8 cellular contexts compared by ENCODE assay signal in the genomic region with DNA sequence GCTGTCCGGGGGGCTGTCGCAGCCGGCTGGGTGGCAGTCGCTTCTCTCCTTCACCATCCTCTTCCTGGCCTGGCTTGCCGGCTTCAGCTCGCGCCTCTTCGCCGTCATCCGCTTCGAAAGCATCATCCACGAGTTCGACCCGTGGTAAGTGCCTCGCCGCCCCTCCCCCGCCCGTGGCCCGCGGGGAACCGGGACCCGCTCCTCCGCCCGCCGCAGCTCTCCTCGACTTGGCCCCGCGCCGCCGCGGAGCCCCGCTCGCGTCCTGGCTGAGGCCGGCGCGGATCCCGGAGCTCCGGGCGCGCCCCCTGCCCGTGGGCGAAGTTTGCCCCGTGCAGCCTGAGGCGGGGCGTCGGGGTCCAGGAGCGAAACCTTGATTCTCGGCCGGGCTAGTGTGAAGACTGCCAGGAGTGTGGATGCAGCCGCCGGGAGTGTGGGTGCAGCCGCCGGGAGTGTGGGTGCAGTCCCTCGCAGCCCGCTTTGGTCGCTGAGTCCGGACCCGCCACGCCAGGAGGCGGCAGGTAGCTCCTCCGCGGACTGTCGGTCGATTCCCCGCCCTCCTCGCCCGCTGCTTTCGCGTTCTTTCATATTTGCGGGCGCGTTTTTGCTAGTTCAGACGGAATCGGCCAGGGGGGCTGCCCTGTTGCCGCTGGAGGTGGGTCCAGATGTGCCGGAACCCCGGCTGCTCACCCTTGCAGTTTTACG. TPM values are rescaled to one million over a fixed set of nuclear protein-coding genes. Genes with fewer than 3 reads are reported as not detected.
A peak's percentile ranks its signal among the peaks of the same experiment; 100 is the strongest.
DNase-seq lines count a peak whose midpoint lies in the region; ATAC-seq and TF ChIP-seq lines count a peak whose summit lies in the region.

No MANE protein-coding gene starts in this region.

- H3K4me1 Mint-ChIP-seq in Calu3 (ENCODE audit: low read depth, unreplicated experiment), result peaks cover 10% of the 10 kb centered on the region

- peak overlapping the region; percentile 99 for H3K27ac ChIP-seq in KOPT-K1 (ENCODE audit: low read depth, low read length, poor library complexity, severe bottlenecking)
- H3K27ac ChIP-seq in mesodermal cell (ENCODE audit: low read depth, low read length, severe bottlenecking), result peak overlapping the region; percentile 99

- H3K9me3 Mint-ChIP-seq in Calu3 (ENCODE audit: low read depth, unreplicated experiment), result no peaks in the 10 kb centered on the region

- CTCF ChIA-PET in Calu3 (lab: Charles Lee), result interaction anchor here (0.5 to 1.4 kb wide), 5 partner anchors 9 to 401 kb away, joined by 3 to 5 read pairs (median 4); no protein-coding TSS in a partner anchor

- no peaks in the 10 kb centered on the region for H3K27me3 Mint-ChIP-seq in Calu3 (ENCODE audit: unreplicated experiment)

- no peak for TF ChIP-seq CTCF in Calu3 (IDR thresholded peaks at IDR 0.05; ENCODE audit: unreplicated experiment)

- peak overlapping the region; percentile 75 for H3K4me3 ChIP-seq in mesodermal cell (ENCODE audit: extremely low read depth, insufficient read depth, low read length, poor library complexity, severe bottlenecking)

- H3K36me3 Mint-ChIP-seq in Calu3 (ENCODE audit: insufficient read depth, unreplicated experiment), result peaks cover 54% of the 10 kb centered on the region

- DNase-seq in Calu3, result peak; percentile 44
- DNase-seq in activated CD4-positive, alpha-beta T cell treated with anti-CD3 and anti-CD28 coated beads, Interleukin-2, amount 50 U/mL, for 48 hours, result peak; percentile 56 to 61
- peak; percentile 51 for DNase-seq in effector CD4-positive, alpha-beta T cell
- peak; percentile 44 to 49 for DNase-seq in stimulated activated CD8-positive, alpha-beta memory T cell treated with anti-CD3 and anti-CD28 coated beads, Interleukin-15, amount 100 ng/mL, for 48 hours (ENCODE audit: low read depth in 2 of 2)

- ATAC-seq in GM21526 (IDR thresholded peaks at IDR 0.05; ENCODE audit: low FRiP score, unreplicated experiment), result peak; percentile 2
- no peak for ATAC-seq in HG03571 (IDR thresholded peaks at IDR 0.05; ENCODE audit: unreplicated experiment)

- intact Hi-C loops in Calu3 (cut with micrococcal nuclease; ENCODE audit: unreplicated experiment), result loop anchor here (5.0 to 10.0 kb wide), 4 partner anchors 159 to 366 kb away; no protein-coding TSS in a partner anchor

- H3K9me3 ChIP-seq in KOPT-K1 (ENCODE audit: insufficient read depth, low read length, poor library complexity, severe bottlenecking) (no peaks in the 10 kb centered on the region), mesodermal cell (ENCODE audit: control insufficient read depth, low read length) (no peaks in the 10 kb centered on the region)

- no TSS peak for BruUV-seq in Calu3 (replicated peaks; lab: Mats Ljungman, UMichigan)

- 0 to 1% methylated on average over 45 to 67 of the region's 79 CpGs for WGBS in mesodermal cell (ENCODE audit: insufficient coverage in 2 of 2), 2 experiments

- H3K36me3 ChIP-seq in KOPT-K1 (ENCODE audit: insufficient read depth, low read length), result peaks cover 32% of the 10 kb centered on the region
- H3K36me3 ChIP-seq in mesodermal cell (ENCODE audit: control insufficient read depth, insufficient read depth, low read length), result peaks cover 5% of the 10 kb centered on the region

- H3K4me3 Mint-ChIP-seq in Calu3 (ENCODE audit: low read depth, unreplicated experiment), result no peak overlapping the region

- H3K27ac Mint-ChIP-seq in Calu3 (ENCODE audit: unreplicated experiment), result peak overlapping the region; percentile 58

- peaks cover 15% of the 10 kb centered on the region for H3K4me1 ChIP-seq in mesodermal cell (ENCODE audit: control insufficient read depth, insufficient read depth, low read length, poor library complexity, severe bottlenecking)

RNA-seq across cellular contexts. Expression of a gene that starts 0.6 kb away (rescaled TPM):
- 138 and 202 TPM in 2 replicates for total RNA-seq in Calu3 (2022)
- polyA plus RNA-seq in mesodermal cell (2013, experiment 1 of 2), result 152 TPM
- polyA plus RNA-seq in mesodermal cell (2013, experiment 2 of 2), result 176 TPM
